1 cellular context compared by ENCODE assay signal in the genomic region with DNA sequence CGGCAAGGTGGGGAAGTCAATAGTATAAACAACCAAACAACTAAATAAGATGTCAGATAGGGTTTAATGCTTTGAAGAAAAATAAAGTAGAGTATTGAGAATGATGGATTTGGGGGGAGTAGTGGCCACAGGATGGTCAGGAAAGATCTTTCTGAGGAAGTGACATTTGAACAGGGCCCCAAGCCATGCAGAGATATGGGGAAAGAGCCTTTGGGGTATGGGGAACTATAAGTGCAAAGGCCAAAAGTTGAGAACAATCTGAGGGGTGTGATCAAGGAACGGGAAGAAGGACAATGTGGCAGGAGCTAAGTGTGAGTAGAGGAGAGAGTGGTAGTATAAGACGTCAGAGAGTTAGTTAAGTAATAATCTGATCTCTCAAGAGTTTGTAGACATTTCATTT.
TF ChIP-seq lines count a peak whose summit lies in the region.

No MANE protein-coding gene starts in this region.

TF ChIP-seq in GM23338, 12 proteins besides CTCF, POLR2A, EP300 and RAD21 (continued from another document):
- TF ChIP-seq, protein P1, sequence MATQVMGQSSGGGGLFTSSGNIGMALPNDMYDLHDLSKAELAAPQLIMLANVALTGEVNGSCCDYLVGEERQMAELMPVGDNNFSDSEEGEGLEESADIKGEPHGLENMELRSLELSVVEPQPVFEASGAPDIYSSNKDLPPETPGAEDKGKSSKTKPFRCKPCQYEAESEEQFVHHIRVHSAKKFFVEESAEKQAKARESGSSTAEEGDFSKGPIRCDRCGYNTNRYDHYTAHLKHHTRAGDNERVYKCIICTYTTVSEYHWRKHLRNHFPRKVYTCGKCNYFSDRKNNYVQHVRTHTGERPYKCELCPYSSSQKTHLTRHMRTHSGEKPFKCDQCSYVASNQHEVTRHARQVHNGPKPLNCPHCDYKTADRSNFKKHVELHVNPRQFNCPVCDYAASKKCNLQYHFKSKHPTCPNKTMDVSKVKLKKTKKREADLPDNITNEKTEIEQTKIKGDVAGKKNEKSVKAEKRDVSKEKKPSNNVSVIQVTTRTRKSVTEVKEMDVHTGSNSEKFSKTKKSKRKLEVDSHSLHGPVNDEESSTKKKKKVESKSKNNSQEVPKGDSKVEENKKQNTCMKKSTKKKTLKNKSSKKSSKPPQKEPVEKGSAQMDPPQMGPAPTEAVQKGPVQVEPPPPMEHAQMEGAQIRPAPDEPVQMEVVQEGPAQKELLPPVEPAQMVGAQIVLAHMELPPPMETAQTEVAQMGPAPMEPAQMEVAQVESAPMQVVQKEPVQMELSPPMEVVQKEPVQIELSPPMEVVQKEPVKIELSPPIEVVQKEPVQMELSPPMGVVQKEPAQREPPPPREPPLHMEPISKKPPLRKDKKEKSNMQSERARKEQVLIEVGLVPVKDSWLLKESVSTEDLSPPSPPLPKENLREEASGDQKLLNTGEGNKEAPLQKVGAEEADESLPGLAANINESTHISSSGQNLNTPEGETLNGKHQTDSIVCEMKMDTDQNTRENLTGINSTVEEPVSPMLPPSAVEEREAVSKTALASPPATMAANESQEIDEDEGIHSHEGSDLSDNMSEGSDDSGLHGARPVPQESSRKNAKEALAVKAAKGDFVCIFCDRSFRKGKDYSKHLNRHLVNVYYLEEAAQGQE (IDR thresholded peaks at IDR 0.05; ENCODE audit: unreplicated experiment), result no peak
